1 cellular context compared by ENCODE assay signal in the genomic region with DNA sequence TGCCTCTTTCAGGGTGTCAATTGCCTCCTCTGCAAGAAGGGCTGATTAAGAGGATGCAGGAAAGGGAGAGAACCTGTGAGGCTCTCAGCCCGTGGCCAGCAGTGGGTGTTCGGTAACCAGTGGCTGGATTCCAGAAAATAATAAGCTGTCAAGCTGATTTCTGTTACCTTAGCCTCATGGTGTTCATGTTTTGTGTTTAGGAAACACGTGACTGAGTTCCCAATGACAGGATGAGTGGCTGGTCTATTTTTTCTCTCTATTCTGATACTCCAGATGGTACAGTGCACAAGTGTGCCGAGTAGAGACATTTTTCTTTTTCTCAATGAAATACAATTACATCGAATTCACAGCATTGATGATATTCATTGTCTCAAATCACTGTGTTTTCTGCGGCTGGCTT.
TF ChIP-seq lines count a peak whose summit lies in the region.

No MANE protein-coding gene starts in this region.

TF ChIP-seq in SK-N-SH treated with all-trans-retinoic acid at 6 μM for 48 hours, 23 proteins besides CTCF, POLR2A, EP300 and RAD21 (continued from another document):
- TF ChIP-seq, protein P1, sequence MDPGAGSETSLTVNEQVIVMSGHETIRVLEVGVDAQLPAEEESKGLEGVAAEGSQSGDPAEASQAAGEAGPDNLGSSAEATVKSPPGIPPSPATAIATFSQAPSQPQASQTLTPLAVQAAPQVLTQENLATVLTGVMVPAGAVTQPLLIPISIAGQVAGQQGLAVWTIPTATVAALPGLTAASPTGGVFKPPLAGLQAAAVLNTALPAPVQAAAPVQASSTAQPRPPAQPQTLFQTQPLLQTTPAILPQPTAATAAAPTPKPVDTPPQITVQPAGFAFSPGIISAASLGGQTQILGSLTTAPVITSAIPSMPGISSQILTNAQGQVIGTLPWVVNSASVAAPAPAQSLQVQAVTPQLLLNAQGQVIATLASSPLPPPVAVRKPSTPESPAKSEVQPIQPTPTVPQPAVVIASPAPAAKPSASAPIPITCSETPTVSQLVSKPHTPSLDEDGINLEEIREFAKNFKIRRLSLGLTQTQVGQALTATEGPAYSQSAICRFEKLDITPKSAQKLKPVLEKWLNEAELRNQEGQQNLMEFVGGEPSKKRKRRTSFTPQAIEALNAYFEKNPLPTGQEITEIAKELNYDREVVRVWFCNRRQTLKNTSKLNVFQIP (CRISPR knock-in tag; IDR thresholded peaks at IDR 0.05; ENCODE audit: borderline replicate concordance, low read depth): no peak
- TF ChIP-seq ESRRG (CRISPR knock-in tag; IDR thresholded peaks at IDR 0.05) (no peak), ZNF565 (CRISPR knock-in tag; conservative IDR thresholded peaks at IDR 0.05; ENCODE audit: low read depth) (no peak), ARNTL (CRISPR knock-in tag; IDR thresholded peaks at IDR 0.05; ENCODE audit: borderline replicate concordance, low read depth) (no peak), ZNF8 (CRISPR knock-in tag; IDR thresholded peaks at IDR 0.05) (no peak), ISL1 (CRISPR knock-in tag; IDR thresholded peaks at IDR 0.05) (no peak), ZC3H10 (CRISPR knock-in tag; IDR thresholded peaks at IDR 0.05) (no peak), GLIS3 (CRISPR knock-in tag; IDR thresholded peaks at IDR 0.05) (no peak), TCF4 (CRISPR knock-in tag; IDR thresholded peaks at IDR 0.05; ENCODE audit: borderline replicate concordance) (no peak)
- TF ChIP-seq, protein P2, sequence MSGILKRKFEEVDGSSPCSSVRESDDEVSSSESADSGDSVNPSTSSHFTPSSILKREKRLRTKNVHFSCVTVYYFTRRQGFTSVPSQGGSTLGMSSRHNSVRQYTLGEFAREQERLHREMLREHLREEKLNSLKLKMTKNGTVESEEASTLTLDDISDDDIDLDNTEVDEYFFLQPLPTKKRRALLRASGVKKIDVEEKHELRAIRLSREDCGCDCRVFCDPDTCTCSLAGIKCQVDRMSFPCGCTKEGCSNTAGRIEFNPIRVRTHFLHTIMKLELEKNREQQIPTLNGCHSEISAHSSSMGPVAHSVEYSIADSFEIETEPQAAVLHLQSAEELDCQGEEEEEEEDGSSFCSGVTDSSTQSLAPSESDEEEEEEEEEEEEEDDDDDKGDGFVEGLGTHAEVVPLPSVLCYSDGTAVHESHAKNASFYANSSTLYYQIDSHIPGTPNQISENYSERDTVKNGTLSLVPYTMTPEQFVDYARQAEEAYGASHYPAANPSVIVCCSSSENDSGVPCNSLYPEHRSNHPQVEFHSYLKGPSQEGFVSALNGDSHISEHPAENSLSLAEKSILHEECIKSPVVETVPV (CRISPR knock-in tag; IDR thresholded peaks at IDR 0.05): no peak
- TF ChIP-seq, protein P3, sequence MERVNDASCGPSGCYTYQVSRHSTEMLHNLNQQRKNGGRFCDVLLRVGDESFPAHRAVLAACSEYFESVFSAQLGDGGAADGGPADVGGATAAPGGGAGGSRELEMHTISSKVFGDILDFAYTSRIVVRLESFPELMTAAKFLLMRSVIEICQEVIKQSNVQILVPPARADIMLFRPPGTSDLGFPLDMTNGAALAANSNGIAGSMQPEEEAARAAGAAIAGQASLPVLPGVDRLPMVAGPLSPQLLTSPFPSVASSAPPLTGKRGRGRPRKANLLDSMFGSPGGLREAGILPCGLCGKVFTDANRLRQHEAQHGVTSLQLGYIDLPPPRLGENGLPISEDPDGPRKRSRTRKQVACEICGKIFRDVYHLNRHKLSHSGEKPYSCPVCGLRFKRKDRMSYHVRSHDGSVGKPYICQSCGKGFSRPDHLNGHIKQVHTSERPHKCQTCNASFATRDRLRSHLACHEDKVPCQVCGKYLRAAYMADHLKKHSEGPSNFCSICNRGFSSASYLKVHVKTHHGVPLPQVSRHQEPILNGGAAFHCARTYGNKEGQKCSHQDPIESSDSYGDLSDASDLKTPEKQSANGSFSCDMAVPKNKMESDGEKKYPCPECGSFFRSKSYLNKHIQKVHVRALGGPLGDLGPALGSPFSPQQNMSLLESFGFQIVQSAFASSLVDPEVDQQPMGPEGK (CRISPR knock-in tag; IDR thresholded peaks at IDR 0.05; ENCODE audit: borderline replicate concordance): no peak
